Comparison of ENCODE assay signal across 9 cellular contexts in genomic region chr16:24070851-24071250, GRCh38.
DNase-seq lines count a peak whose midpoint lies in the region; ATAC-seq and TF ChIP-seq lines count a peak whose summit lies in the region.
"Had no signal": no experiment of that assay in that cellular context is flagged by ENCODE, and none has a peak within 500 bp of the region (broad histone marks: within the 10 kb centered on the region; RNA-seq: fewer than 3 reads in every experiment).

No MANE protein-coding gene starts in this region.

- ATAC-seq in GM21381 (IDR thresholded peaks at IDR 0.05; ENCODE audit: unreplicated experiment), result peak; percentile 52
- ATAC-seq in activated naive CD4-positive, alpha-beta T cell treated with anti-CD3 and anti-CD28 coated beads, Interleukin-2, amount 50 U/mL, for 72 hours, result peak; percentile 79 to 83
- ATAC-seq in upper lobe of left lung (ENCODE audit: low FRiP score in 2 of 2), result peak; percentile 32 to 76

- BruUV-seq in Caco-2 (replicated peaks; lab: Mats Ljungman, UMichigan), result no TSS peak

- POLR2A ChIA-PET in Caco-2 (lab: Charles Lee), result no interaction called here

- H3K4me1 ChIP-seq in Caco-2 (no peaks in the 10 kb centered on the region), upper lobe of left lung (no peaks in the 10 kb centered on the region)

- peaks cover 10% of the 10 kb centered on the region for H3K27me3 Mint-ChIP-seq in Caco-2 (ENCODE audit: insufficient read depth, unreplicated experiment)
- peaks cover 12% of the 10 kb centered on the region for H3K27me3 Mint-ChIP-seq in mesothelial cell of epicardium (ENCODE audit: low read depth)
- H3K27me3 Mint-ChIP-seq: T-cell had no signal

- CTCF ChIA-PET in Caco-2 (lab: Charles Lee), result interaction anchor here (0.5 to 1.7 kb wide), 9 partner anchors 17 to 434 kb away, joined by 3 to 11 read pairs (median 3); no protein-coding TSS in a partner anchor

- H3K36me3 ChIP-seq in Caco-2 (ENCODE audit: control insufficient read depth, insufficient read depth, low read length) (no peaks in the 10 kb centered on the region), upper lobe of left lung (no peaks in the 10 kb centered on the region)

- TF ChIP-seq CTCF in Caco-2 (IDR thresholded peaks at IDR 0.05; ENCODE audit: insufficient read depth in 1 of 2, low read depth in 1 of 2, low read length in 1 of 2, severe bottlenecking in 1 of 2, unreplicated experiment in 1 of 2) (peak; percentile 34 to 52), upper lobe of left lung (IDR thresholded peaks at IDR 0.05) (peak in 2 of 6 experiments; percentile 28 to 35), mesothelial cell of epicardium (IDR thresholded peaks at IDR 0.05; ENCODE audit: unreplicated experiment) (no peak)

- H3K4me3 Mint-ChIP-seq in Caco-2 (ENCODE audit: unreplicated experiment), result no peak overlapping the region
- no peak overlapping the region for H3K4me3 Mint-ChIP-seq in mesothelial cell of epicardium
- H3K4me3 Mint-ChIP-seq: T-cell had no signal

- H3K4me1 Mint-ChIP-seq in Caco-2 (ENCODE audit: low read depth, unreplicated experiment) (no peaks in the 10 kb centered on the region), mesothelial cell of epicardium (peaks cover 8% of the 10 kb centered on the region)

- H3K27me3 ChIP-seq in Caco-2 (replicated peaks; ENCODE audit: control insufficient read depth, insufficient read depth, low read length), result no peaks in the 10 kb centered on the region; the same call in 1 of the 2 replicates
- no peaks in the 10 kb centered on the region for H3K27me3 ChIP-seq in upper lobe of left lung

- H3K27ac Mint-ChIP-seq in Caco-2 (ENCODE audit: unreplicated experiment) (no peak overlapping the region), mesothelial cell of epicardium (no peak overlapping the region)
- H3K27ac Mint-ChIP-seq in activated naive CD4-positive, alpha-beta T cell treated with anti-CD3 and anti-CD28 coated beads, Interleukin-2, amount 50 U/mL, for 72 hours, result peak overlapping the region in 1 of 2 donors; percentile 7

- peak; percentile 11 to 38 for DNase-seq in Caco-2
- DNase-seq in NCI-H2029 (lab: John Stamatoyannopoulos, UW), result peak; percentile 47
- peak in 1 of 2 donors; percentile 37 for DNase-seq in activated naive CD4-positive, alpha-beta T cell treated with anti-CD3 and anti-CD28 coated beads, Interleukin-2, amount 50 U/mL, for 72 hours (ENCODE audit: low spot score in 2 of 2)
- peak; percentile 24 for DNase-seq in iris pigment epithelial cell (ENCODE audit: low read depth)
- DNase-seq in upper lobe of left lung, result no peak
- DNase-seq in mesothelial cell of epicardium (ENCODE audit: low spot score in 2 of 2, unreplicated experiment in 2 of 2), result no peak
- DNase-seq in NCI-H226, result no peak

- H3K9me3 ChIP-seq in Caco-2 (no peaks in the 10 kb centered on the region), upper lobe of left lung (no peaks in the 10 kb centered on the region)

- intact Hi-C loops in Caco-2 (cut with micrococcal nuclease; ENCODE audit: unreplicated experiment), result no loop called here

- no peaks in the 10 kb centered on the region for H3K9me3 Mint-ChIP-seq in Caco-2 (ENCODE audit: unreplicated experiment)
- H3K9me3 Mint-ChIP-seq in activated naive CD4-positive, alpha-beta T cell treated with anti-CD3 and anti-CD28 coated beads, Interleukin-2, amount 50 U/mL, for 72 hours, result no peaks in the 10 kb centered on the region
- H3K9me3 Mint-ChIP-seq in mesothelial cell of epicardium, result no peaks in the 10 kb centered on the region
- H3K9me3 Mint-ChIP-seq: T-cell had no signal

- WGBS in upper lobe of left lung, 2 donors, result 31 to 50% methylated on average over 1 of the region's 1 CpG

- H3K4me3 ChIP-seq in Caco-2 (ENCODE audit: low read depth, low read length) (no peak overlapping the region), upper lobe of left lung (no peak overlapping the region)

- no peak overlapping the region for H3K27ac ChIP-seq in upper lobe of left lung

- H3K36me3 Mint-ChIP-seq in Caco-2 (ENCODE audit: insufficient read depth, unreplicated experiment) (no peaks in the 10 kb centered on the region), mesothelial cell of epicardium (no peaks in the 10 kb centered on the region)
- no peaks in the 10 kb centered on the region for H3K36me3 Mint-ChIP-seq in activated naive CD4-positive, alpha-beta T cell treated with anti-CD3 and anti-CD28 coated beads, Interleukin-2, amount 50 U/mL, for 72 hours

- TF ChIP-seq POLR2A in upper lobe of left lung (IDR thresholded peaks at IDR 0.05), result no peak

- TF ChIP-seq EP300 in upper lobe of left lung (IDR thresholded peaks at IDR 0.05), result no peak

Comparison
In these comparisons a context has a peak if more than half of its experiments do, and no peak if none do; other contexts are left out.
1. DNase-seq: peak in Caco-2 (2 of 2), NCI-H2029 (single experiment) and iris pigment epithelial cell (single experiment); none in upper lobe of left lung (0 of 2), mesothelial cell of epicardium (0 of 2) and NCI-H226 (single experiment).
2. Peak in every context shown above with its lines, with median percentiles within 50 percentile points of each other: ATAC-seq.